ENCODE assay signal across 16 cellular contexts in the genomic region with DNA sequence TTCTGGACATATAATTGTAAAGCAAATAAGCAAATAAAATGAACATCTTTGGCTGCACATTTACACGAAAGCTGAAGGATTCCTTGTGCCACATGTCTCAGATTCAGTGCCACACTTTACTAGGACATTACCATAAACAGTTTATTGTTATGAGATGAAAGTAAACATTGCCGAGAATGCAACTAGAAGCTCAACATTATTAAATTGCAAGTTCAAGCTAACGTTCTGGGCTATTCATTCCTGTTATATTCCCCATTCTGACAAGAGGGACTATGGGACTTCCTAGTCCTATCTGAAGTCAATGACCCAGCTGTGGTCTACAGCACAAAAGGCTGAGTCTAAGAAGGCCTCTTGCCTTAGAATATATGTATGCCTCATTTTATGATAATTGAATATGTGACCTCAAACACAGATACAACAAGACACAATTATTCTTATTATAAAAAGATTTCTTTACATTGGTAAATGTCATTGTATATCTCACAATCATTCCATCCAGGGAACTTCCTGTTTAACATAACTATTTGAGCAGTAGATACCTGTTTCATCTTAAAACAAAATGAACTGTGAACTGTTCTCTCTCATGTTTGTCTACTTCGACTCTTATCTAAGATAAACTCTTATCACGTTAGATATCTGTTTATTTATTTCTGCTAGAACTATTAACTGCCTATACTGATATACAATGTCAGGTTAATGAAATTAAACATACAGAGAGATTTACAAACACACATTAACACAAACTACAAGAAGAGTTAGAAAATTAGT.
"Had no signal": no experiment of that assay in that cellular context is flagged by ENCODE, and none has a peak within 500 bp of the region (broad histone marks: within the 10 kb centered on the region; RNA-seq: fewer than 3 reads in every experiment).

No MANE protein-coding gene starts in this region.

- H3K4me3 ChIP-seq: hepatocyte, stomach, thyroid gland had no signal

- H3K9me3 ChIP-seq: stomach, thyroid gland had no signal

- H3K4me1 Mint-ChIP-seq: activated naive CD8-positive, alpha-beta T cell treated with anti-CD3 and anti-CD28 coated beads, Interleukin-2, amount 50 U/mL, for 24 hours had no signal

- H3K36me3 ChIP-seq: stomach, thyroid gland had no signal

- H3K27ac ChIP-seq: hepatocyte, stomach, thyroid gland had no signal

- H3K27ac Mint-ChIP-seq: activated naive CD4-positive, alpha-beta T cell treated with anti-CD3 and anti-CD28 coated beads for 36 hours; activated naive CD8-positive, alpha-beta T cell treated with anti-CD3 and anti-CD28 coated beads, Interleukin-2, amount 50 U/mL, for 24 hours; activated T-helper 2 cell treated with anti-CD3 and anti-CD28 coated beads, Interferon-gamma antibody, Interleukin-2, Interleukin-4, amounts not matched to agents 10 μg/mL and 5 μg/mL and 100 μg/mL, durations not matched to agents 14 hours and 24 hours and 36 hours had no signal

- H3K9me3 Mint-ChIP-seq: activated naive CD4-positive, alpha-beta T cell treated with anti-CD3 and anti-CD28 coated beads for 36 hours; activated naive CD8-positive, alpha-beta T cell treated with anti-CD3 and anti-CD28 coated beads, Interleukin-2, amount 50 U/mL, for 24 hours; activated T-helper 2 cell treated with anti-CD3 and anti-CD28 coated beads, Interferon-gamma antibody, Interleukin-2, Interleukin-4, amounts not matched to agents 10 μg/mL and 5 μg/mL and 100 μg/mL, durations not matched to agents 14 hours and 24 hours and 36 hours; nephron had no signal

- H3K4me3 Mint-ChIP-seq: activated naive CD4-positive, alpha-beta T cell treated with anti-CD3 and anti-CD28 coated beads for 36 hours; activated naive CD8-positive, alpha-beta T cell treated with anti-CD3 and anti-CD28 coated beads, Interleukin-2, amount 50 U/mL, for 24 hours; nephron had no signal

- H3K27me3 ChIP-seq: hepatocyte, stomach, thyroid gland had no signal

- ATAC-seq: activated naive CD8-positive, alpha-beta T cell treated with anti-CD3 and anti-CD28 coated beads, Interleukin-2, amount 50 U/mL, for 24 hours; esophagus mucosa had no signal

- DNase-seq: activated CD4-positive, alpha-beta T cell treated with anti-CD3 and anti-CD28 coated beads, Interleukin-2, amount 50 U/mL, for 48 hours; activated CD4-positive, CD25-positive, alpha-beta regulatory T cell treated with anti-CD3 and anti-CD28 coated beads, Interleukin-2, amount 50 U/mL, for 72 hours; activated naive CD4-positive, alpha-beta T cell treated with anti-CD3 and anti-CD28 coated beads for 36 hours; activated naive CD8-positive, alpha-beta T cell treated with anti-CD3 and anti-CD28 coated beads, Interleukin-2, amount 50 U/mL, for 24 hours; aorta; mesendoderm; stimulated activated CD4-positive, alpha-beta T cell treated with anti-CD3 and anti-CD28 coated beads, Interleukin-12 subunit alpha, Interleukin-12 subunit beta, amount 100 ng/mL, for 4 hours; stimulated activated CD4-positive, alpha-beta T cell treated with anti-CD3 and anti-CD28 coated beads, Interleukin-2, amount 100 ng/mL, for 24 hours; stomach; T-helper 1 cell; T1000; thyroid gland had no signal
